ENCODE assay signal across 37 cellular contexts in the genomic region with DNA sequence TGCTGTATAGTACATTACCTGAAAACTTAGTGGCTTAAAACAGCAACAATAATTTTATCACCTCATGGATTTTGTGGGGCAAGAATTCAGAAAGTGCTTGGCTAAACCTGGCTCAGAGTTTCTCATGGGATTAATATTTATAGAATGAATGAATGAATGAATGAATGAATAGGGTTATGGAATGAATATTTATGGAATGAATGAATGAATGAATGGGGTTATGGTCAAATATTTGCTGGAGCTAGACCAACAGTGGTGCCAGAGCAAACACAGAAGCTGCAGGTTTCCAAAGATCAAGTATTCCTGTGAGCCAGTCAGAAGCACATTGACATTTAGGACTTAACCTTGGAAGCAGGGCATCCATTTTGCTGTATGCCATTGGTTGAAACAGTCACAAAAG. TPM values are rescaled to one million over a fixed set of nuclear protein-coding genes. Genes with fewer than 3 reads are reported as not detected.
"Had no signal": no experiment of that assay in that cellular context is flagged by ENCODE, and none has a peak within 500 bp of the region (broad histone marks: within the 10 kb centered on the region; RNA-seq: fewer than 3 reads in every experiment).

No MANE protein-coding gene starts in this region.

- H3K36me3 ChIP-seq: adrenal gland, brain microvascular endothelial cell, breast epithelium had no signal

- H3K4me1 ChIP-seq: adrenal gland, body of pancreas, breast epithelium had no signal

- DNase-seq: activated B cell treated with CpG ODN at 0.5 μM for 24 hours; activated CD4-positive, alpha-beta memory T cell treated with anti-CD3 and anti-CD28 coated beads for 36 hours; activated CD4-positive, alpha-beta T cell treated with anti-CD3 and anti-CD28 coated beads for 4 hours; activated CD4-positive, alpha-beta T cell treated with anti-CD3 and anti-CD28 coated beads, Interleukin-2, amount 10 ng/mL, durations not matched to agents 24 days and 14 days; activated CD4-positive, alpha-beta T cell treated with anti-CD3 and anti-CD28 coated beads, Interleukin-2, amount 50 U/mL, for 1 hour; activated CD4-positive, alpha-beta T cell treated with anti-CD3 and anti-CD28 coated beads, Interleukin-2, amount 50 U/mL, for 4 hours; activated CD4-positive, CD25-positive, alpha-beta regulatory T cell treated with anti-CD3 and anti-CD28 coated beads, Interleukin-2, amount 50 U/mL, for 72 hours; activated CD8-positive, alpha-beta memory T cell treated with anti-CD3 and anti-CD28 coated beads, Interleukin-2, amount 50 U/mL, for 4 hours; activated CD8-positive, alpha-beta T cell treated with anti-CD3 and anti-CD28 coated beads for 36 hours; activated effector memory CD4-positive, alpha-beta T cell treated with anti-CD3 and anti-CD28 coated beads, Interleukin-2, amount 50 U/mL, for 16 hours; activated gamma-delta T cell treated with Interleukin-2 at 50 U/mL for 16 hours; activated naive CD4-positive, alpha-beta T cell; activated naive CD4-positive, alpha-beta T cell treated with anti-CD3 and anti-CD28 coated beads for 36 hours; activated naive CD4-positive, alpha-beta T cell treated with anti-CD3 and anti-CD28 coated beads, Interleukin-2, amount 50 U/mL, for 16 hours; activated naive CD8-positive, alpha-beta T cell treated with anti-CD3 and anti-CD28 coated beads for 36 hours; activated T-cell treated with anti-CD3 and anti-CD28 coated beads for 4 hours; activated T-cell treated with anti-CD3 and anti-CD28 coated beads, Interleukin-2, amount 50 U/mL, for 1 hour; activated T-cell treated with anti-CD3 and anti-CD28 coated beads, Interleukin-2, amount 50 U/mL, for 4 hours; activated T-cell treated with anti-CD3 and anti-CD28 coated beads, Interleukin-2, amount 50 U/mL, for 72 hours; adrenal gland; amniotic stem cell; aorta; body of pancreas; brain microvascular endothelial cell; central memory CD4-positive, alpha-beta T cell; T-helper 1 cell; T-helper 2 cell; T-helper 9 cell had no signal

- H3K27me3 ChIP-seq: adrenal gland, body of pancreas, brain microvascular endothelial cell, breast epithelium had no signal

- H3K27ac ChIP-seq: adrenal gland, body of pancreas, brain microvascular endothelial cell, breast epithelium, VCaP had no signal

- H3K4me3 ChIP-seq: adrenal gland, body of pancreas, breast epithelium had no signal

- ATAC-seq: activated CD8-positive, alpha-beta T cell treated with anti-CD3 and anti-CD28 coated beads for 36 hours; activated naive CD4-positive, alpha-beta T cell treated with anti-CD3 and anti-CD28 coated beads, Interleukin-2, amount 50 U/mL, for 72 hours; activated T-cell treated with anti-CD3 and anti-CD28 coated beads, Interleukin-2, amount 50 U/mL, for 4 hours; activated T-cell treated with anti-CD3 and anti-CD28 coated beads, Interleukin-2, amount 50 U/mL, for 72 hours; activated T-helper 17 cell treated with anti-CD3 and anti-CD28 coated beads, Interleukin-2, amount 50 U/mL, for 72 hours; body of pancreas had no signal

- FAIRE-seq: astrocyte, TTC549 had no signal

- H3K9me3 ChIP-seq: adrenal gland, body of pancreas, breast epithelium had no signal

RNA-seq across cellular contexts. Expression of a gene that starts 35.7 kb away (rescaled TPM):
- total RNA-seq: activated B cell treated with CpG ODN at 0.5 μM for 24 hours; activated CD4-positive, alpha-beta memory T cell treated with anti-CD3 and anti-CD28 coated beads for 36 hours; activated CD4-positive, alpha-beta T cell treated with anti-CD3 and anti-CD28 coated beads, Interleukin-2, amount 10 ng/mL, durations not matched to agents 24 days and 14 days; activated CD8-positive, alpha-beta memory T cell treated with anti-CD3 and anti-CD28 coated beads for 36 hours; activated CD8-positive, alpha-beta T cell treated with anti-CD3 and anti-CD28 coated beads for 36 hours; activated naive CD4-positive, alpha-beta T cell treated with anti-CD3 and anti-CD28 coated beads for 36 hours; activated naive CD4-positive, alpha-beta T cell treated with anti-CD3 and anti-CD28 coated beads, Interleukin-2, amount 50 U/mL, for 72 hours; activated naive CD8-positive, alpha-beta T cell treated with anti-CD3 and anti-CD28 coated beads for 36 hours; activated T-cell treated with anti-CD3 and anti-CD28 coated beads, Interleukin-2, amount 50 U/mL, for 4 hours; activated T-cell treated with anti-CD3 and anti-CD28 coated beads, Interleukin-2, amount 50 U/mL, for 72 hours; activated T-helper 1 cell treated with anti-CD3 and anti-CD28 coated beads, Interleukin-12 subunit alpha, Interleukin-12 subunit beta, Interleukin-2, Interleukin-4 antibody, amounts not matched to agents 30 ng/mL and 10 ng/mL and 1 ng/mL, durations not matched to agents 14 hours and 24 hours and 36 hours; activated T-helper 17 cell treated with anti-CD3 and anti-CD28 coated beads, Interleukin-2, amount 50 U/mL, for 72 hours; aorta; astrocyte; cardiac septum had no signal
- polyA plus RNA-seq: aorta had no signal
